In the genomic region with DNA sequence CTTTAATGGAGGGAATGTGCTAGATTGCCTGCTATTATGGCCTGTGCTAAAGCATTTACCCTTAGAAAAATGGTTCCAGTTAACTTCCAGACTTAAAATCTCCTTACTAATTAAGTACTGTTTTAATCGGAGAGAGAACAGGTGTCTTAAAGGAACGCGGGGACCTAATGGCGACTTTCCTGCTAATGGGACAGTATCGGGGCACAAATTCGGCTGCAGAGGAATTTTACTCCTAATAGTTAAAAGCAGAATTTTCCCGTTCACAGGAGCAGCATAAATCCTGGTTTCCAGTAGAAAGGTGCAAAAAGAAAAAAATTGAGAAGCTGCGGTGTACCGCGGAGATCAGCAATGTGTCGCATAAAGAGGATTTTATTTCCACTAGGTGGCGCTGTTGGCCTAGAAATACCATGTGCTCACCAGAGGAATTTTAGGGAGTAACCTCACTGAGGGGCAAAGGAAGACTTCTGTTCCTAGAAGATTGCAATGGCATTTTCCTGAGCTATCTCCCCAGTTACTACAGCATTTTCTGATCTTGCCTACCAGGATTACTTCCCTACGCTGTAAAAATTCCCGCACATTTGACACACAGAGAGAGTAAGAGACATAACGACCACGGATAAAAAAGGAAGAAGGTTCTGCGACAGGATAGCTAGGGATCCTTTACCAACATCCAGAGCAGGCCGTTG, we compare ENCODE assay signal across 9 cellular contexts. TPM values are rescaled to one million over a fixed set of nuclear protein-coding genes. Genes with fewer than 3 reads are reported as not detected.
A peak's percentile ranks its signal among the peaks of the same experiment; 100 is the strongest.
DNase-seq lines count a peak whose midpoint lies in the region; ATAC-seq, FAIRE-seq and TF ChIP-seq lines count a peak whose summit lies in the region.
"Had no signal": no experiment of that assay in that cellular context is flagged by ENCODE, and none has a peak within 500 bp of the region (broad histone marks: within the 10 kb centered on the region; RNA-seq: fewer than 3 reads in every experiment).

No MANE protein-coding gene starts in this region.

- H3K27me3 ChIP-seq in Karpas-422 (ENCODE audit: low read length) (no peaks in the 10 kb centered on the region), adrenal gland (peaks cover 13% of the 10 kb centered on the region), small intestine (ENCODE audit: control insufficient read depth in 2 of 2, insufficient read depth in 2 of 2, low read length in 2 of 2) (peaks cover 0 to 2% of the 10 kb centered on the region in 2 donors)

- H3K36me3 ChIP-seq in Karpas-422 (ENCODE audit: insufficient read depth, low read length) (no peaks in the 10 kb centered on the region), adrenal gland (replicated peaks in 1 of 2) (no peaks in the 10 kb centered on the region), small intestine (ENCODE audit: control insufficient read depth in 2 of 2, insufficient read depth in 2 of 2, low read length in 2 of 2) (no peaks in the 10 kb centered on the region)

- intact Hi-C loops in adrenal gland (cut with DNase I) (loop anchor here in 1 of 2 donors (10.0 kb wide), 2 partner anchors 111 to 221 kb away; no protein-coding TSS in a partner anchor), left ventricle myocardium superior (cut with micrococcal nuclease) (loop anchor here (10.0 kb wide), 1 partner anchor 491 kb away; no protein-coding TSS in a partner anchor)

- no peaks in the 10 kb centered on the region for H3K4me1 ChIP-seq in Karpas-422 (ENCODE audit: low read length)
- H3K4me1 ChIP-seq in adrenal gland (replicated peaks in 1 of 2): no peaks in the 10 kb centered on the region
- H3K4me1 ChIP-seq in small intestine (ENCODE audit: control insufficient read depth in 2 of 2, insufficient read depth in 1 of 2, low read depth in 1 of 2, low read length in 1 of 2): no peaks in the 10 kb centered on the region

- no peak overlapping the region for H3K9ac ChIP-seq in Karpas-422 (ENCODE audit: low read length)

- peak; percentile 58 for DNase-seq in EL
- DNase-seq in Karpas-422: peak; percentile 90
- DNase-seq in SKM-1 (lab: John Stamatoyannopoulos, UW; ENCODE audit: unreplicated experiment): peak; percentile 39
- DNase-seq in adrenal gland: peak; percentile 49 to 76 (median 64)
- DNase-seq in left ventricle myocardium superior: no peak
- peak; percentile 57 for DNase-seq in small intestine

- TF ChIP-seq CTCF in adrenal gland (IDR thresholded peaks at IDR 0.05): peak; percentile 71 to 86 (median 76)

- no peak for TF ChIP-seq POLR2A in adrenal gland (IDR thresholded peaks at IDR 0.05)

- H3K9me3 ChIP-seq in Karpas-422 (ENCODE audit: low read length): peaks cover 15% of the 10 kb centered on the region
- peaks cover 0 to 3% (median 0%) of the 10 kb centered on the region in 3 donors for H3K9me3 ChIP-seq in adrenal gland (replicated peaks in 1 of 3)
- no peaks in the 10 kb centered on the region for H3K9me3 ChIP-seq in small intestine (ENCODE audit: control insufficient read depth, low read depth)

- H4K20me1 ChIP-seq in Karpas-422 (ENCODE audit: insufficient read depth, low read depth, low read length): no peaks in the 10 kb centered on the region

- H3K27ac ChIP-seq in Karpas-422 (ENCODE audit: low read length) (no peak overlapping the region), adrenal gland (no peak overlapping the region), small intestine (ENCODE audit: low read depth in 1 of 2, low read length in 1 of 2) (no peak overlapping the region)

- ATAC-seq in left ventricle myocardium superior: peak; percentile 65
- no peak for ATAC-seq in HG02981 (IDR thresholded peaks at IDR 0.05; ENCODE audit: unreplicated experiment)
- ATAC-seq in HG02938 (IDR thresholded peaks at IDR 0.05; ENCODE audit: unreplicated experiment): no peak

- peak overlapping the region; percentile 27 for H3K4me2 ChIP-seq in Karpas-422 (ENCODE audit: low read depth, low read length, poor library complexity, severe bottlenecking)

- no peak for FAIRE-seq in small intestine (lab: Jason Lieb, UNC)

- H2AFZ ChIP-seq in Karpas-422 (ENCODE audit: low read length): no peak overlapping the region

- no peaks in the 10 kb centered on the region for H3K79me2 ChIP-seq in Karpas-422 (ENCODE audit: low read length)

- WGBS in adrenal gland, 4 donors: 25 to 34% (median 29%) methylated on average over 18 of the region's 18 CpGs
- 27 to 34% (median 28%) methylated on average over 18 of the region's 18 CpGs for WGBS in small intestine, 3 donors

- H3K9me2 ChIP-seq in Karpas-422 (replicated peaks; ENCODE audit: insufficient read depth, low read length): no peaks in the 10 kb centered on the region

- H3K4me3 ChIP-seq in Karpas-422 (ENCODE audit: low read length) (no peak overlapping the region), adrenal gland (no peak overlapping the region), small intestine (ENCODE audit: low read depth in 1 of 2, low read length in 2 of 2) (no peak overlapping the region)

RNA-seq across cellular contexts. Expression of a gene that starts 44.5 kb away (rescaled TPM):
- total RNA-seq in Karpas-422 (2014; rRNA removed; shearing (Covaris generic); ENCODE audit: low replicate concordance): 2.5 and 10.3 TPM in 2 replicates
- total RNA-seq in adrenal gland: 1 to 10 TPM; 2.2 to 7.8 (median 4.0) TPM
- polyA plus RNA-seq in adrenal gland: 1 to 10 TPM in 2 of 3 donors, under 1 TPM in 1; 0.81 to 7.0 (median 1.4) TPM
- total RNA-seq in left ventricle myocardium superior: 0.62 TPM
- under 1 TPM in 1 of 3 donors, not detected in 2; 0.31 TPM for polyA plus RNA-seq in small intestine

RNA-seq across cellular contexts. Expression of a gene that starts 56.1 kb away (rescaled TPM):
- total RNA-seq in Karpas-422 (2014; rRNA removed; shearing (Covaris generic); ENCODE audit: low replicate concordance): not detected in 2 replicates
- total RNA-seq in adrenal gland (1 to 10 TPM in 6 of 8 donors, under 1 TPM in 2; 0.18 to 4.5 (median 2.6) TPM), left ventricle myocardium superior (not detected)
- polyA plus RNA-seq in adrenal gland (1 to 10 TPM; 1.1 to 5.5 (median 1.1) TPM), small intestine (not detected)
- polyA plus RNA-seq: esophagus had no signal
